Comparison of ENCODE assay signal across 8 cellular contexts in the genomic region with DNA sequence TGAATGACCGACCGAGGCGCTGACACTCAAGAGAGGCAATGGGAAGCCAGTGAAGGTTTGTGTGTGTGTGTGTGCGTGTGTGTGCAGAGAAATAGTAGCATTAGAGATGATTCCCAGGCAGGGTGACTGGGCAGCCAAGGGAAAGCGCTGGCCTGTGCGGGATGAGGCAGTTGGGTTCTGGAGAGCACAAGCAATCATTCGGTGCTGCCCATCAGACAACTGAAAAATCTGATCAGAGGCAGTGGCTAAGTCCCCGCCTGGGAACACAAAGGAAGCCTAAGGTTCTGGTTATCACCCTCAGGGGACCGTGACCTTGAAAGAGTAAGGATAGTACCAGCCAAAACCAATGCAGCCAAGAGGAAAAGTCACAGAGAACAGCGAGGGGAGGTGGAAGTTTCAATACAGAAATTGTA. TPM values are rescaled to one million over a fixed set of nuclear protein-coding genes. Genes with fewer than 3 reads are reported as not detected.
A peak's percentile ranks its signal among the peaks of the same experiment; 100 is the strongest.
DNase-seq lines count a peak whose midpoint lies in the region; ATAC-seq and TF ChIP-seq lines count a peak whose summit lies in the region.

No MANE protein-coding gene starts in this region.

- BruUV-seq in Caco-2 (replicated peaks; lab: Mats Ljungman, UMichigan) (no TSS peak), OCI-LY7 (replicated peaks; lab: Mats Ljungman, UMichigan) (no TSS peak)

- CTCF ChIA-PET in Caco-2 (lab: Charles Lee), result interaction anchor here (0.8 to 1.0 kb wide), 3 partner anchors 13 to 260 kb away, joined by 3 to 9 read pairs (median 7); no protein-coding TSS in a partner anchor
- CTCF ChIA-PET in OCI-LY7 (lab: Charles Lee; ENCODE audit: unreplicated experiment), result no interaction called here

- peak overlapping the region; percentile 85 for H3K4me3 Mint-ChIP-seq in Caco-2 (ENCODE audit: unreplicated experiment)
- H3K4me3 Mint-ChIP-seq in effector memory CD8-positive, alpha-beta T cell, result peak overlapping the region; percentile 86 to 87

- H3K27ac ChIP-seq in OCI-LY7 (ENCODE audit: low read depth, low read length, poor library complexity, severe bottlenecking) (peak overlapping the region; percentile 92), neutrophil (peak overlapping the region; percentile 99)

- peaks cover 12% of the 10 kb centered on the region for H3K4me1 Mint-ChIP-seq in Caco-2 (ENCODE audit: low read depth, unreplicated experiment)
- peaks cover 56 to 63% of the 10 kb centered on the region in 2 donors for H3K4me1 Mint-ChIP-seq in effector memory CD8-positive, alpha-beta T cell (ENCODE audit: low read depth in 2 of 2)

- peaks cover 40% of the 10 kb centered on the region for H3K79me2 ChIP-seq in OCI-LY7 (ENCODE audit: insufficient read depth, low read depth, low read length)

- H3K27me3 Mint-ChIP-seq in Caco-2 (ENCODE audit: insufficient read depth, unreplicated experiment), result no peaks in the 10 kb centered on the region
- no peaks in the 10 kb centered on the region for H3K27me3 Mint-ChIP-seq in effector memory CD8-positive, alpha-beta T cell

- H3K4me3 ChIP-seq in Caco-2 (ENCODE audit: low read depth, low read length) (no peak overlapping the region), OCI-LY7 (ENCODE audit: low read depth, low read length, poor library complexity, severe bottlenecking) (peak overlapping the region; percentile 74), neutrophil (ENCODE audit: low read depth in 1 of 2, low read length in 1 of 2) (peak overlapping the region; percentile 91 to 95)

- H3K9me3 ChIP-seq in Caco-2, result no peaks in the 10 kb centered on the region
- H3K9me3 ChIP-seq in OCI-LY7 (ENCODE audit: low read length), result peaks cover 5% of the 10 kb centered on the region; the same call in 1 of the 2 replicates
- no peaks in the 10 kb centered on the region for H3K9me3 ChIP-seq in neutrophil

- no peaks in the 10 kb centered on the region for H3K9me2 ChIP-seq in OCI-LY7 (ENCODE audit: insufficient read depth, low read length)

- peaks cover 10% of the 10 kb centered on the region; the same call in 1 of the 2 replicates for H3K4me1 ChIP-seq in Caco-2
- peaks cover 71% of the 10 kb centered on the region for H3K4me1 ChIP-seq in OCI-LY7 (ENCODE audit: insufficient read depth, low read length, poor library complexity, severe bottlenecking)
- peaks cover 59 to 70% of the 10 kb centered on the region in 2 experiments for H3K4me1 ChIP-seq in neutrophil (ENCODE audit: control insufficient read depth in 1 of 2, insufficient read depth in 1 of 2, low read depth in 1 of 2, low read length in 1 of 2)

- peaks cover 15% of the 10 kb centered on the region for H3K36me3 Mint-ChIP-seq in Caco-2 (ENCODE audit: insufficient read depth, unreplicated experiment)
- H3K36me3 Mint-ChIP-seq in effector memory CD8-positive, alpha-beta T cell (ENCODE audit: insufficient read depth), result peaks cover 56% of the 10 kb centered on the region

- H2AFZ ChIP-seq in OCI-LY7 (ENCODE audit: low read length), result peak overlapping the region; percentile 22; the same call in 1 of the 2 replicates

- ATAC-seq in effector memory CD8-positive, alpha-beta T cell (replicated peaks), result no peak
- ATAC-seq in GM21529 (IDR thresholded peaks at IDR 0.05; ENCODE audit: unreplicated experiment), result no peak

- no peaks in the 10 kb centered on the region for H3K9me3 Mint-ChIP-seq in Caco-2 (ENCODE audit: unreplicated experiment)
- no peaks in the 10 kb centered on the region for H3K9me3 Mint-ChIP-seq in effector memory CD8-positive, alpha-beta T cell

- POLR2A ChIA-PET in Caco-2 (lab: Charles Lee) (interaction anchor here (0.8 to 1.3 kb wide), 9 partner anchors 10 to 124 kb away, joined by 3 to 32 read pairs (median 9); partner anchors contain the start of genes BBIP1 and SHOC2), OCI-LY7 (lab: Charles Lee) (interaction anchor here (0.6 to 1.3 kb wide), 10 partner anchors 9 to 67 kb away, joined by 3 to 18 read pairs (median 4); no protein-coding TSS in a partner anchor)

- H3K36me3 ChIP-seq in Caco-2 (ENCODE audit: control insufficient read depth, insufficient read depth, low read length), result no peaks in the 10 kb centered on the region
- peaks cover 5% of the 10 kb centered on the region for H3K36me3 ChIP-seq in OCI-LY7 (ENCODE audit: insufficient read depth, low read length)
- H3K36me3 ChIP-seq in neutrophil, result no peaks in the 10 kb centered on the region

- no peaks in the 10 kb centered on the region for H3K27me3 ChIP-seq in Caco-2 (replicated peaks; ENCODE audit: control insufficient read depth, insufficient read depth, low read length)
- no peaks in the 10 kb centered on the region for H3K27me3 ChIP-seq in neutrophil

- TF ChIP-seq CTCF in Caco-2 (IDR thresholded peaks at IDR 0.05; ENCODE audit: insufficient read depth in 1 of 2, low read depth in 1 of 2, low read length in 1 of 2, severe bottlenecking in 1 of 2, unreplicated experiment in 1 of 2) (no peak), OCI-LY7 (conservative IDR thresholded peaks at IDR 0.05; ENCODE audit: low read length) (no peak), neutrophil (IDR thresholded peaks at IDR 0.05) (no peak)

- H3K4me2 ChIP-seq in OCI-LY7 (ENCODE audit: low read length), result peak overlapping the region; percentile 92

- H4K20me1 ChIP-seq in OCI-LY7 (ENCODE audit: insufficient read depth, low read length), result no peaks in the 10 kb centered on the region

- peak overlapping the region; percentile 93 for H3K27ac Mint-ChIP-seq in Caco-2 (ENCODE audit: unreplicated experiment)
- peak overlapping the region; percentile 87 to 99 for H3K27ac Mint-ChIP-seq in effector memory CD8-positive, alpha-beta T cell

- DNase-seq in Caco-2, result no peak
- DNase-seq in OCI-LY7 (ENCODE audit: low spot score), result no peak
- no peak for DNase-seq in effector memory CD8-positive, alpha-beta T cell
- DNase-seq in iPS-NIHi11 (ENCODE audit: low spot score), result no peak
- no peak for DNase-seq in NCI-H1092 treated with DMSO at 0.1 percent for 48 hours (lab: John Stamatoyannopoulos, UW)
- DNase-seq in activated CD4-positive, alpha-beta T cell treated with anti-CD3 and anti-CD28 coated beads for 4 hours, result no peak

- intact Hi-C loops in Caco-2 (cut with micrococcal nuclease; ENCODE audit: unreplicated experiment), result loop anchor here (1.0 to 5.0 kb wide), 5 partner anchors 14 to 124 kb away; partner anchors contain the start of genes BBIP1 and SHOC2
- intact Hi-C loops in OCI-LY7 (cut with micrococcal nuclease; ENCODE audit: unreplicated experiment), result loop anchor here (5.0 kb wide), 1 partner anchor 219 kb away; no protein-coding TSS in a partner anchor

RNA-seq across cellular contexts. Expression of gene PDCD4, which starts 0.9 kb away (rescaled TPM):
- total RNA-seq in Caco-2 (2022) (65.5 and 66.1 TPM in 2 replicates), OCI-LY7 (2022) (116 and 131 TPM in 2 replicates)
- 59.0 and 70.6 TPM in 2 replicates for total RNA-seq in OCI-LY7 (2014; rRNA removed; shearing (Covaris generic))

RNA-seq across cellular contexts. Expression of gene BBIP1, which starts 48.2 kb away (rescaled TPM):
- 16.7 and 19.2 TPM in 2 replicates for total RNA-seq in Caco-2 (2022)
- total RNA-seq in OCI-LY7 (2014; rRNA removed; shearing (Covaris generic)), result 8.9 and 34.4 TPM in 2 replicates
- 32.4 and 34.8 TPM in 2 replicates for total RNA-seq in OCI-LY7 (2022)

RNA-seq across cellular contexts. Expression of gene SHOC2, which starts 48.6 kb away (rescaled TPM):
- total RNA-seq in Caco-2 (2022), result 36.1 and 38.5 TPM in 2 replicates
- total RNA-seq in OCI-LY7 (2014; rRNA removed; shearing (Covaris generic)), result 46.7 and 54.1 TPM in 2 replicates
- 92.2 and 109 TPM in 2 replicates for total RNA-seq in OCI-LY7 (2022)
